ENCODE assay signal across 10 cellular contexts in genomic region chr11:60985991-60986915, GRCh38. TPM values are rescaled to one million over a fixed set of nuclear protein-coding genes. Genes with fewer than 3 reads are reported as not detected.
DNase-seq lines count a peak whose midpoint lies in the region; ATAC-seq lines count a peak whose summit lies in the region.
"Had no signal": no experiment of that assay in that cellular context is flagged by ENCODE, and none has a peak within 500 bp of the region (broad histone marks: within the 10 kb centered on the region; RNA-seq: fewer than 3 reads in every experiment).

No MANE protein-coding gene starts in this region.

- DNase-seq in NK-92 (lab: John Stamatoyannopoulos, UW; ENCODE audit: unreplicated experiment) = peak; percentile 53
- no peak for DNase-seq in NK-92 treated with Interleukin-12 subunit alpha and Interleukin-12 subunit beta, amount 100 ng/mL, for 24 hours (lab: John Stamatoyannopoulos, UW)
- peak; percentile 88 to 94 for DNase-seq in activated T-cell treated with anti-CD3 and anti-CD28 coated beads, Interleukin-2, amount 50 U/mL, for 72 hours
- peak; percentile 26 for DNase-seq in medulla oblongata (ENCODE audit: extremely low spot score)
- no peak for DNase-seq in NCI-H2171 (lab: John Stamatoyannopoulos, UW)
- no peak for DNase-seq in NCI-H510A treated with DMSO at 0.1 percent for 48 hours (lab: John Stamatoyannopoulos, UW)

- H3K9me3 ChIP-seq in thymus (ENCODE audit: control insufficient read depth) = no peaks in the 10 kb centered on the region
- H3K9me3 ChIP-seq: thoracic aorta had no signal

- no peaks in the 10 kb centered on the region for H3K9me3 Mint-ChIP-seq in activated T-cell treated with anti-CD3 and anti-CD28 coated beads, Interleukin-2, amount 50 U/mL, for 72 hours

- WGBS in thymus = 57% methylated on average over 17 of the region's 17 CpGs

- H3K27ac Mint-ChIP-seq in activated T-cell treated with anti-CD3 and anti-CD28 coated beads, Interleukin-2, amount 50 U/mL, for 72 hours = peak overlapping the region; percentile 93

- peaks cover 24% of the 10 kb centered on the region for H3K4me1 ChIP-seq in thymus (ENCODE audit: control insufficient read depth, insufficient read depth, low read length)

- no peaks in the 10 kb centered on the region for H3K27me3 Mint-ChIP-seq in activated T-cell treated with anti-CD3 and anti-CD28 coated beads, Interleukin-2, amount 50 U/mL, for 72 hours (ENCODE audit: low read depth)

- peak overlapping the region; percentile 6 for H3K4me3 ChIP-seq in thymus (ENCODE audit: low read length)
- H3K4me3 ChIP-seq: thoracic aorta had no signal

- peaks cover 98% of the 10 kb centered on the region for H3K4me1 Mint-ChIP-seq in activated T-cell treated with anti-CD3 and anti-CD28 coated beads, Interleukin-2, amount 50 U/mL, for 72 hours (ENCODE audit: low read depth)

- peaks cover 35% of the 10 kb centered on the region for H3K36me3 ChIP-seq in thymus (ENCODE audit: control insufficient read depth, insufficient read depth)
- H3K36me3 ChIP-seq: thoracic aorta had no signal

- peak; percentile 78 to 84 for ATAC-seq in activated T-cell treated with anti-CD3 and anti-CD28 coated beads, Interleukin-2, amount 50 U/mL, for 72 hours (replicated peaks in 1 of 2)
- no peak for ATAC-seq in GM21717 (IDR thresholded peaks at IDR 0.05; ENCODE audit: unreplicated experiment)

- peak overlapping the region; percentile 79 to 98 for H3K4me3 Mint-ChIP-seq in activated T-cell treated with anti-CD3 and anti-CD28 coated beads, Interleukin-2, amount 50 U/mL, for 72 hours

- H3K27ac ChIP-seq in thymus (ENCODE audit: low read depth) = peak overlapping the region; percentile 89
- H3K27ac ChIP-seq: 22Rv1, thoracic aorta had no signal

- no peaks in the 10 kb centered on the region for H3K27me3 ChIP-seq in thymus (ENCODE audit: control insufficient read depth, insufficient read depth)

- H3K36me3 Mint-ChIP-seq in activated T-cell treated with anti-CD3 and anti-CD28 coated beads, Interleukin-2, amount 50 U/mL, for 72 hours (ENCODE audit: insufficient read depth in 2 of 2) = peaks cover 28 to 53% of the 10 kb centered on the region in 2 donors

RNA-seq across cellular contexts. Expression of gene CD6, which starts 14.8 kb away (rescaled TPM):
- total RNA-seq in activated T-cell treated with anti-CD3 and anti-CD28 coated beads, Interleukin-2, amount 50 U/mL, for 72 hours = 100 to 1,000 TPM; 298 to 313 TPM
- polyA plus RNA-seq in thymus = 74.1 TPM

RNA-seq across cellular contexts. Expression of gene SLC15A3, which starts 34.3 kb away (rescaled TPM):
- 1 to 10 TPM; 3.5 to 4.1 TPM for total RNA-seq in activated T-cell treated with anti-CD3 and anti-CD28 coated beads, Interleukin-2, amount 50 U/mL, for 72 hours
- 37.5 TPM for polyA plus RNA-seq in thymus

Comparison
In these comparisons a context has a peak if more than half of its experiments do, and no peak if none do; other contexts are left out.
1. DNase-seq: peak in NK-92 (single experiment), activated T-cell treated with anti-CD3 and anti-CD28 coated beads, Interleukin-2, amount 50 U/mL, for 72 hours (2 of 2) and medulla oblongata (single experiment); none in NK-92 treated with Interleukin-12 subunit alpha and Interleukin-12 subunit beta, amount 100 ng/mL, for 24 hours (single experiment), NCI-H2171 (single experiment) and NCI-H510A treated with DMSO at 0.1 percent for 48 hours (single experiment).